In genomic region chr5:14108170-14108996, GRCh38 we compare ENCODE assay signal across 8 cellular contexts. TPM values are rescaled to one million over a fixed set of nuclear protein-coding genes. Genes with fewer than 3 reads are reported as not detected.
DNase-seq lines count a peak whose midpoint lies in the region; ATAC-seq lines count a peak whose summit lies in the region.

No MANE protein-coding gene starts in this region.

- ATAC-seq in GM18873 (IDR thresholded peaks at IDR 0.05; ENCODE audit: low FRiP score, unreplicated experiment), result peak; percentile 63
- peak; percentile 59 for ATAC-seq in HG03066 (IDR thresholded peaks at IDR 0.05; ENCODE audit: low read depth, unreplicated experiment)

- DNase-seq in COLO829 (ENCODE audit: low spot score), result peak; percentile 57
- peak; percentile 38 to 63 for DNase-seq in NCI-H2081 (lab: John Stamatoyannopoulos, UW)
- peak; percentile 7 for DNase-seq in activated T-cell treated with anti-CD3 and anti-CD28 coated beads for 4 hours
- DNase-seq in globus pallidus (ENCODE audit: low spot score), result peak; percentile 60
- DNase-seq in occipital lobe (lab: John Stamatoyannopoulos, UW), result peak; percentile 6
- DNase-seq in effector CD4-positive, alpha-beta T cell, result no peak

RNA-seq across cellular contexts. Expression of gene TRIO, which starts 34.8 kb away (rescaled TPM):
- total RNA-seq in occipital lobe, result 381 TPM
